Comparison of ENCODE assay signal across 19 cellular contexts in the genomic region with DNA sequence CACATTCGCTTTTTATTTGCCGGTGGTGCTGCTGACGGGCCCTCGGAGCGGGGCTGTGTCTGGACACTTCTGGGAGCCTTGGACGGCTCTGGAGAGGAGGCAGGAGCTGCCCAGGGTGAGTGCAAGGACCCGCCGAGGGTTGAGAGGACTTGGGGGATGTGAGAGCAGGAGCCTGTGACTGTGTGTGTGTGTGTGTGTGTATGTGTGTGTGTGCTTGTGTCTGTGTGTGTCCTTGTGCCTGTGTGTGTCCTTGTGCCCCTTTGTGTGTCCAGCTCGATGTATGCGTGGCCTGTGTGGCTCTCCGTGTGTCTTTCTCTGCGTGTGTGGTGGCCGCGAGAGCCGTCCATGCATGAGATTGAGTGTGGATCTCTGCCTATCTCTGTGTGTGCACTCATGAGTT.
DNase-seq lines count a peak whose midpoint lies in the region; TF ChIP-seq lines count a peak whose summit lies in the region.
"Had no signal": no experiment of that assay in that cellular context is flagged by ENCODE, and none has a peak within 500 bp of the region (broad histone marks: within the 10 kb centered on the region; RNA-seq: fewer than 3 reads in every experiment).

No MANE protein-coding gene starts in this region.

- no peaks in the 10 kb centered on the region for H3K9me3 Mint-ChIP-seq in nephron progenitor cell

- no peaks in the 10 kb centered on the region for H3K36me3 ChIP-seq in GM06990 (ENCODE audit: control insufficient read depth, insufficient read depth, low read length)
- no peaks in the 10 kb centered on the region for H3K36me3 ChIP-seq in HEK293 (ENCODE audit: control insufficient read depth in 2 of 2, insufficient read depth in 1 of 2, low read length in 2 of 2)
- no peaks in the 10 kb centered on the region for H3K36me3 ChIP-seq in ascending aorta
- H3K36me3 ChIP-seq: HAP-1 had no signal

- CTCF ChIA-PET in HEK293 (lab: Yijun Ruan, JAX), result interaction anchor here (0.7 kb wide), 1 partner anchor 118 kb away, joined by 6 read pairs; no protein-coding TSS in a partner anchor

- H3K4me3 ChIP-seq in GM06990 (replicated peaks; ENCODE audit: low read depth, low read length), result peak overlapping the region; percentile 15; the same call in 1 of the 2 replicates
- H3K4me3 ChIP-seq in HEK293 (ENCODE audit: low read depth, low read length), result no peak overlapping the region
- H3K4me3 ChIP-seq in ascending aorta, result no peak overlapping the region
- H3K4me3 ChIP-seq: HAP-1, SK-N-MC had no signal

- intact Hi-C loops in ascending aorta (cut with DNase I), result no loop called here

- H3K9me3 ChIP-seq in HEK293 (ENCODE audit: control insufficient read depth, insufficient read depth, low read depth, low read length), result no peaks in the 10 kb centered on the region
- H3K9me3 ChIP-seq in ascending aorta, result no peaks in the 10 kb centered on the region
- H3K9me3 ChIP-seq: HAP-1 had no signal

- no peaks in the 10 kb centered on the region for H3K36me3 Mint-ChIP-seq in nephron progenitor cell (ENCODE audit: low read depth)

- no peak overlapping the region for H3K4me3 Mint-ChIP-seq in nephron progenitor cell

- no peak for DNase-seq in GM06990 (ENCODE audit: extremely low read depth, insufficient read length)
- no peak for DNase-seq in nephron progenitor cell
- DNase-seq in activated gamma-delta T cell (lab: John Stamatoyannopoulos, UW), result no peak
- no peak for DNase-seq in ascending aorta (ENCODE audit: low spot score in 2 of 2)
- DNase-seq in NCI-H774 (lab: John Stamatoyannopoulos, UW), result no peak
- DNase-seq: C1 segment of cervical spinal cord; NCI-H1092 treated with DMSO at 0.1 percent for 48 hours; NCI-H146; NCI-H2081; NCI-H2171 treated with DMSO at 0.1 percent for 48 hours; NCI-H446 treated with DMSO at 0.1 percent for 48 hours; NCI-H69; NK-92 treated with Interleukin-12 subunit alpha and Interleukin-12 subunit beta, amount 100 ng/mL, for 24 hours; SHP77 had no signal

- H3K27me3 ChIP-seq in GM06990 (replicated peaks; ENCODE audit: control insufficient read depth, insufficient read depth, low read length), result no peaks in the 10 kb centered on the region; the same call in none of the 2 replicates
- H3K27me3 ChIP-seq in ascending aorta, result no peaks in the 10 kb centered on the region

- H3K27me3 Mint-ChIP-seq in nephron progenitor cell (ENCODE audit: low read depth, poor library complexity), result peaks cover 9% of the 10 kb centered on the region

- TF ChIP-seq CTCF in GM06990 (IDR thresholded peaks at IDR 0.05; ENCODE audit: insufficient read depth, low read length, poor library complexity, severe bottlenecking), result no peak
- no peak for TF ChIP-seq CTCF in HEK293 (tag by site-specific recombination; IDR thresholded peaks at IDR 0.05)
- no peak for TF ChIP-seq CTCF in VCaP (conservative IDR thresholded peaks at IDR 0.05)
- TF ChIP-seq CTCF in nephron progenitor cell (IDR thresholded peaks at IDR 0.05), result no peak
- TF ChIP-seq CTCF in ascending aorta (IDR thresholded peaks at IDR 0.05), result no peak

- H3K4me1 ChIP-seq in HEK293 (ENCODE audit: control insufficient read depth, insufficient read depth, low read length) (no peaks in the 10 kb centered on the region), ascending aorta (no peaks in the 10 kb centered on the region)

- H3K4me1 Mint-ChIP-seq in nephron progenitor cell, result peaks cover 9% of the 10 kb centered on the region

- peak overlapping the region; percentile 3 for H3K27ac Mint-ChIP-seq in nephron progenitor cell

- POLR2A ChIA-PET in HEK293 (lab: Yijun Ruan, JAX), result no interaction called here

- no peak overlapping the region for H3K27ac ChIP-seq in HEK293 (ENCODE audit: extremely low read depth, low read depth, low read length)
- H3K27ac ChIP-seq in VCaP, result peak overlapping the region; percentile 1; the same call in 1 of the 2 replicates
- no peak overlapping the region for H3K27ac ChIP-seq in ascending aorta
- H3K27ac ChIP-seq: HL-60, SK-N-MC had no signal

TF ChIP-seq in HEK293, 187 proteins besides CTCF, POLR2A, EP300 and RAD21:
- no peak for TF ChIP-seq ZNF112 (tag by site-specific recombination; IDR thresholded peaks at IDR 0.05)
- no peak for TF ChIP-seq ZNF324 (tag by site-specific recombination; IDR thresholded peaks at IDR 0.05)
- TF ChIP-seq HOXA7 (CRISPR knock-in tag; IDR thresholded peaks at IDR 0.05; ENCODE audit: borderline replicate concordance), result no peak
- TF ChIP-seq ZNF311 (tag by site-specific recombination; IDR thresholded peaks at IDR 0.05; ENCODE audit: borderline replicate concordance), result no peak
- TF ChIP-seq ZNF473 (tag by site-specific recombination; IDR thresholded peaks at IDR 0.05), result no peak
- TF ChIP-seq, protein P1, sequence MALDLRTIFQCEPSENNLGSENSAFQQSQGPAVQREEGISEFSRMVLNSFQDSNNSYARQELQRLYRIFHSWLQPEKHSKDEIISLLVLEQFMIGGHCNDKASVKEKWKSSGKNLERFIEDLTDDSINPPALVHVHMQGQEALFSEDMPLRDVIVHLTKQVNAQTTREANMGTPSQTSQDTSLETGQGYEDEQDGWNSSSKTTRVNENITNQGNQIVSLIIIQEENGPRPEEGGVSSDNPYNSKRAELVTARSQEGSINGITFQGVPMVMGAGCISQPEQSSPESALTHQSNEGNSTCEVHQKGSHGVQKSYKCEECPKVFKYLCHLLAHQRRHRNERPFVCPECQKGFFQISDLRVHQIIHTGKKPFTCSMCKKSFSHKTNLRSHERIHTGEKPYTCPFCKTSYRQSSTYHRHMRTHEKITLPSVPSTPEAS (tag by site-specific recombination; IDR thresholded peaks at IDR 0.05), result peak; percentile 79
TF ChIP-seq in HEK293: peak in this region for 1.
